19 cellular contexts compared by ENCODE assay signal in genomic region chr13:72545030-72545719, GRCh38.
DNase-seq lines count a peak whose midpoint lies in the region; ATAC-seq and FAIRE-seq lines count a peak whose summit lies in the region.
"Had no signal": no experiment of that assay in that cellular context is flagged by ENCODE, and none has a peak within 500 bp of the region (broad histone marks: within the 10 kb centered on the region; RNA-seq: fewer than 3 reads in every experiment).

No MANE protein-coding gene starts in this region.

- no peak overlapping the region for H3K4me3 ChIP-seq in small intestine (ENCODE audit: low read depth in 1 of 2, low read length in 2 of 2)
- H3K4me3 ChIP-seq: BLaER1, GM12878, GM23338 had no signal

- 48 to 74% (median 58%) methylated on average over 4 of the region's 4 CpGs for WGBS in small intestine, 3 donors

- DNase-seq in COLO668 (lab: John Stamatoyannopoulos, UW; ENCODE audit: unreplicated experiment) (peak; percentile 51), DMS53 (lab: John Stamatoyannopoulos, UW) (peak; percentile 66), HuH-7.5 (ENCODE audit: low spot score) (peak; percentile 22), small intestine (peak; percentile 2)
- DNase-seq: CD4-positive, CD25-positive, alpha-beta regulatory T cell; CD8-positive, alpha-beta T cell; DMS 273 treated with DMSO at 0.1 percent for 48 hours; DMS79; EL; GDM1; H9 had no signal

- H3K27ac ChIP-seq in small intestine (ENCODE audit: low read depth in 1 of 2, low read length in 1 of 2), result no peak overlapping the region
- H3K27ac ChIP-seq: BLaER1, C4-2B had no signal

- H3K9me3 ChIP-seq in small intestine (ENCODE audit: control insufficient read depth, low read depth), result no peaks in the 10 kb centered on the region
- H3K9me3 ChIP-seq: BLaER1 had no signal

- no peak for FAIRE-seq in small intestine (lab: Jason Lieb, UNC)
- FAIRE-seq: D721Med, GM12878 had no signal

- H3K27me3 ChIP-seq in small intestine (ENCODE audit: control insufficient read depth in 2 of 2, insufficient read depth in 2 of 2, low read length in 2 of 2), result no peaks in the 10 kb centered on the region
- H3K27me3 ChIP-seq: BLaER1 had no signal

- H3K36me3 ChIP-seq in small intestine (ENCODE audit: control insufficient read depth in 2 of 2, insufficient read depth in 2 of 2, low read length in 2 of 2), result no peaks in the 10 kb centered on the region
- H3K36me3 ChIP-seq: BLaER1 had no signal

- no peak for ATAC-seq in GM18861 (IDR thresholded peaks at IDR 0.05; ENCODE audit: unreplicated experiment)
- no peak for ATAC-seq in HG02642 (IDR thresholded peaks at IDR 0.05; ENCODE audit: poor library complexity, unreplicated experiment)
- ATAC-seq: CD8-positive, alpha-beta T cell; GM12878; GM23338; HCT116 had no signal

- no peaks in the 10 kb centered on the region for H3K4me1 ChIP-seq in small intestine (ENCODE audit: control insufficient read depth in 2 of 2, insufficient read depth in 1 of 2, low read depth in 1 of 2, low read length in 1 of 2)
- H3K4me1 ChIP-seq: BLaER1 had no signal

Comparison
In these comparisons a context has a peak if more than half of its experiments do, and no peak if none do; other contexts are left out.
1. DNase-seq: peak in every context shown above with its lines; median percentile 66 in DMS53; 51 in COLO668; 22 in HuH-7.5; 2 in small intestine.